In genomic region chr15:36879568-36880225, GRCh38 we compare ENCODE assay signal across 25 cellular contexts.
DNase-seq lines count a peak whose midpoint lies in the region; ATAC-seq, FAIRE-seq and TF ChIP-seq lines count a peak whose summit lies in the region.
"Had no signal": no experiment of that assay in that cellular context is flagged by ENCODE, and none has a peak within 500 bp of the region (broad histone marks: within the 10 kb centered on the region; RNA-seq: fewer than 3 reads in every experiment).

No MANE protein-coding gene starts in this region.

- peak; percentile 17 for FAIRE-seq in GM12892 (lab: Jason Lieb, UNC)

- no peak overlapping the region for H2BK12ac ChIP-seq in neuronal stem cell (ENCODE audit: low read length)

- H3K18ac ChIP-seq in neuronal stem cell (ENCODE audit: low read length), result no peak overlapping the region

- no peak overlapping the region for H3K14ac ChIP-seq in neuronal stem cell (ENCODE audit: low read length)

- no peaks in the 10 kb centered on the region for H3K79me1 ChIP-seq in neuronal stem cell (ENCODE audit: low read depth, low read length)

- no peaks in the 10 kb centered on the region for H3K27me3 ChIP-seq in WERI-Rb-1 (ENCODE audit: insufficient read depth, low read depth, severe bottlenecking)
- peaks cover 21 to 59% (median 36%) of the 10 kb centered on the region in 3 experiments for H3K27me3 ChIP-seq in neuronal stem cell (ENCODE audit: control insufficient read depth in 3 of 3, insufficient read depth in 3 of 3, low read depth in 1 of 3, low read length in 3 of 3)
- peaks cover 60% of the 10 kb centered on the region for H3K27me3 ChIP-seq in brain microvascular endothelial cell (replicated peaks)

- H3K4ac ChIP-seq in neuronal stem cell (ENCODE audit: low read length), result no peak overlapping the region

- no peak overlapping the region for H2BK5ac ChIP-seq in neuronal stem cell (ENCODE audit: low read length)

- no peak overlapping the region for H2BK15ac ChIP-seq in neuronal stem cell (ENCODE audit: low read length)

- H3K36me3 ChIP-seq in WERI-Rb-1 (no peaks in the 10 kb centered on the region), neuronal stem cell (replicated peaks in 1 of 2; ENCODE audit: control insufficient read depth in 2 of 2, insufficient read depth in 2 of 2, low read length in 2 of 2) (no peaks in the 10 kb centered on the region), brain microvascular endothelial cell (replicated peaks) (no peaks in the 10 kb centered on the region)
- H3K36me3 ChIP-seq: BLaER1 treated with 17β-estradiol and CSF1 and Interleukin-3, amounts not matched to agents 10 nM and 100 nM; esophagus muscularis mucosa; gastroesophageal sphincter; right lobe of liver had no signal

- DNase-seq in GM12892 (ENCODE audit: insufficient read length) (no peak), WERI-Rb-1 (no peak), neuronal stem cell (ENCODE audit: low spot score) (no peak), brain microvascular endothelial cell (no peak), NCI-H187 (lab: John Stamatoyannopoulos, UW) (no peak)
- no peak for DNase-seq in activated CD8-positive, alpha-beta memory T cell treated with anti-CD3 and anti-CD28 coated beads, Interleukin-2, amount 50 U/mL, for 4 hours
- DNase-seq: activated CD4-positive, alpha-beta memory T cell treated with anti-CD3 and anti-CD28 coated beads for 36 hours; activated naive CD4-positive, alpha-beta T cell treated with Interleukin-2 at 50 U/mL for 16 hours; activated T-cell treated with anti-CD3 and anti-CD28 coated beads, Interleukin-2, amount 50 U/mL, for 1 hour; amygdala; Calu3; central memory CD4-positive, alpha-beta T cell; IMR-90; NCI-H1436; NCI-H748 treated with DMSO at 0.1 percent for 48 hours; occipital lobe; right lobe of liver; SHP77; substantia nigra had no signal

- no CpG with 5 or more reads among the region's 25 CpGs for WGBS in neuronal stem cell (ENCODE audit: extremely low coverage in 2 of 2, insufficient read length in 2 of 2, insufficient replicate concordance in 1 of 2), 2 donors

- no peak overlapping the region for H4K8ac ChIP-seq in neuronal stem cell (ENCODE audit: low read depth, low read length)

- H3K9ac ChIP-seq in neuronal stem cell (ENCODE audit: low read depth, low read length, poor library complexity), result no peak overlapping the region
- H3K9ac ChIP-seq: BLaER1 treated with 17β-estradiol and CSF1 and Interleukin-3, amounts not matched to agents 10 nM and 100 nM had no signal

- no peak for TF ChIP-seq POLR2A in GM12892 (IDR thresholded peaks at IDR 0.05; ENCODE audit: low read depth, low read length)

- in situ Hi-C loops in brain microvascular endothelial cell (cut with HindIII; ENCODE audit: low pct_ligation_motif_present, low sequenced_read_pairs), result loop anchor here (10.0 kb wide), 1 partner anchor 225 kb away; the partner anchor contains the start of gene MEIS2

- H3K4me3 ChIP-seq in WERI-Rb-1 (ENCODE audit: low read depth, low read length), result peak overlapping the region; percentile 27
- H3K4me3 ChIP-seq in iPS-11a (ENCODE audit: low read depth, low read length), result peak overlapping the region; percentile 8
- no peak overlapping the region for H3K4me3 ChIP-seq in neuronal stem cell (ENCODE audit: low read length in 2 of 2)
- H3K4me3 ChIP-seq in brain microvascular endothelial cell (ENCODE audit: low read depth, low read length), result no peak overlapping the region
- H3K4me3 ChIP-seq: BLaER1 treated with 17β-estradiol and CSF1 and Interleukin-3, amounts not matched to agents 10 nM and 100 nM; esophagus muscularis mucosa; gastroesophageal sphincter had no signal

- peaks cover 6 to 20% of the 10 kb centered on the region in 2 donors for H3K4me1 ChIP-seq in neuronal stem cell (ENCODE audit: control insufficient read depth in 2 of 2, insufficient read depth in 1 of 2, low read depth in 1 of 2, low read length in 2 of 2)
- H3K4me1 ChIP-seq: BLaER1 treated with 17β-estradiol and CSF1 and Interleukin-3, amounts not matched to agents 10 nM and 100 nM had no signal

- H2AK5ac ChIP-seq in neuronal stem cell (ENCODE audit: low read depth, low read length), result no peak overlapping the region

- H2BK120ac ChIP-seq in neuronal stem cell (ENCODE audit: low read depth, low read length), result no peak overlapping the region

- no peak for ATAC-seq in GM21528 (IDR thresholded peaks at IDR 0.05; ENCODE audit: low FRiP score, unreplicated experiment)
- ATAC-seq: gastroesophageal sphincter, left ventricle myocardium superior had no signal

- no peak overlapping the region for H3K23ac ChIP-seq in neuronal stem cell (ENCODE audit: low read depth, low read length, poor library complexity)

- no peak for TF ChIP-seq CTCF in WERI-Rb-1 (IDR thresholded peaks at IDR 0.05; ENCODE audit: low read depth, low read length)
- TF ChIP-seq CTCF in brain microvascular endothelial cell (IDR thresholded peaks at IDR 0.05; ENCODE audit: low read depth, low read length, missing control alignments), result no peak

- H3K9me3 ChIP-seq in WERI-Rb-1 (ENCODE audit: severe bottlenecking) (no peaks in the 10 kb centered on the region), neuronal stem cell (replicated peaks in 1 of 2; ENCODE audit: control insufficient read depth in 2 of 2, insufficient read depth in 1 of 2, low read depth in 1 of 2, low read length in 2 of 2) (no peaks in the 10 kb centered on the region)
- H3K9me3 ChIP-seq: esophagus muscularis mucosa, gastroesophageal sphincter, right lobe of liver had no signal

- no peak overlapping the region for H2AFZ ChIP-seq in neuronal stem cell (ENCODE audit: low read length)

- H3K27ac ChIP-seq in WERI-Rb-1 (peak overlapping the region; percentile 47), neuronal stem cell (replicated peaks; ENCODE audit: low read length) (no peak overlapping the region), brain microvascular endothelial cell (no peak overlapping the region)
- H3K27ac ChIP-seq: BLaER1 treated with 17β-estradiol and CSF1 and Interleukin-3, amounts not matched to agents 10 nM and 100 nM; esophagus muscularis mucosa; gastroesophageal sphincter; right lobe of liver had no signal

- H3K4me2 ChIP-seq in neuronal stem cell (ENCODE audit: insufficient read depth, low read length, poor library complexity, severe bottlenecking), result peak overlapping the region; percentile 61
- H3K4me2 ChIP-seq: BLaER1 treated with 17β-estradiol and CSF1 and Interleukin-3, amounts not matched to agents 10 nM and 100 nM had no signal

- no peak overlapping the region for H4K91ac ChIP-seq in neuronal stem cell (ENCODE audit: low read depth, low read length, poor library complexity)

Comparison
In these comparisons a context has a peak if more than half of its experiments do, and no peak if none do; other contexts are left out.
1. H3K4me3 ChIP-seq: peak in WERI-Rb-1 (single experiment) and iPS-11a (single experiment); none in neuronal stem cell (0 of 2) and brain microvascular endothelial cell (single experiment).